In genomic region chr7:138801256-138801655, GRCh38 we compare ENCODE assay signal across 10 cellular contexts. TPM values are rescaled to one million over a fixed set of nuclear protein-coding genes. Genes with fewer than 3 reads are reported as not detected.
"Had no signal": no experiment of that assay in that cellular context is flagged by ENCODE, and none has a peak within 500 bp of the region (broad histone marks: within the 10 kb centered on the region; RNA-seq: fewer than 3 reads in every experiment).

No MANE protein-coding gene starts in this region.

- H3K27ac ChIP-seq: GM23248 had no signal

- H3K4me3 ChIP-seq: GM23248, K562 had no signal

- FAIRE-seq: HTR-8/SVneo, K562 had no signal

- H3K9ac ChIP-seq: GM23248 had no signal

- DNase-seq: GM23248, GOT3, H9, HCEC 1CT, IMR-90, KG1 had no signal

RNA-seq across cellular contexts. Expression of gene ATP6V0A4, which starts 3.3 kb away (rescaled TPM):
- total RNA-seq: HT-29, K562 had no signal

RNA-seq across cellular contexts. Expression of gene TMEM213, which starts 3.5 kb away (rescaled TPM):
- total RNA-seq: GM23248, H4, HT-29, IMR-90, K562 had no signal
- polyA plus RNA-seq: GM23248, IMR-90, K562 had no signal
